In genomic region chr5:140168371-140168770, GRCh38 we compare ENCODE assay signal across 1 cellular context.
TF ChIP-seq lines count a peak whose summit lies in the region.

No MANE protein-coding gene starts in this region.

TF ChIP-seq in K562, 482 proteins besides CTCF, POLR2A, EP300 and RAD21 (continued from another document):
- TF ChIP-seq, protein P1, sequence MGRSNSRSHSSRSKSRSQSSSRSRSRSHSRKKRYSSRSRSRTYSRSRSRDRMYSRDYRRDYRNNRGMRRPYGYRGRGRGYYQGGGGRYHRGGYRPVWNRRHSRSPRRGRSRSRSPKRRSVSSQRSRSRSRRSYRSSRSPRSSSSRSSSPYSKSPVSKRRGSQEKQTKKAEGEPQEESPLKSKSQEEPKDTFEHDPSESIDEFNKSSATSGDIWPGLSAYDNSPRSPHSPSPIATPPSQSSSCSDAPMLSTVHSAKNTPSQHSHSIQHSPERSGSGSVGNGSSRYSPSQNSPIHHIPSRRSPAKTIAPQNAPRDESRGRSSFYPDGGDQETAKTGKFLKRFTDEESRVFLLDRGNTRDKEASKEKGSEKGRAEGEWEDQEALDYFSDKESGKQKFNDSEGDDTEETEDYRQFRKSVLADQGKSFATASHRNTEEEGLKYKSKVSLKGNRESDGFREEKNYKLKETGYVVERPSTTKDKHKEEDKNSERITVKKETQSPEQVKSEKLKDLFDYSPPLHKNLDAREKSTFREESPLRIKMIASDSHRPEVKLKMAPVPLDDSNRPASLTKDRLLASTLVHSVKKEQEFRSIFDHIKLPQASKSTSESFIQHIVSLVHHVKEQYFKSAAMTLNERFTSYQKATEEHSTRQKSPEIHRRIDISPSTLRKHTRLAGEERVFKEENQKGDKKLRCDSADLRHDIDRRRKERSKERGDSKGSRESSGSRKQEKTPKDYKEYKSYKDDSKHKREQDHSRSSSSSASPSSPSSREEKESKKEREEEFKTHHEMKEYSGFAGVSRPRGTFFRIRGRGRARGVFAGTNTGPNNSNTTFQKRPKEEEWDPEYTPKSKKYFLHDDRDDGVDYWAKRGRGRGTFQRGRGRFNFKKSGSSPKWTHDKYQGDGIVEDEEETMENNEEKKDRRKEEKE (IDR thresholded peaks at IDR 0.05; ENCODE audit: borderline replicate concordance in 1 of 2, control insufficient read depth in 1 of 2, low read depth in 2 of 2, low read length in 1 of 2), result no peak
- TF ChIP-seq L3MBTL2 (IDR thresholded peaks at IDR 0.05) (no peak), PML (IDR thresholded peaks at IDR 0.05; ENCODE audit: low read length) (no peak), JUND (IDR thresholded peaks at IDR 0.05; ENCODE audit: borderline replicate concordance, low read depth, low read length) (peak; percentile 36; the same call in 1 of the 2 replicates), JUND (tag; IDR thresholded peaks at IDR 0.05; ENCODE audit: borderline replicate concordance, low read depth, low read length) (no peak; the same call in 2 of the 3 replicates), EGR1 (conservative IDR thresholded peaks at IDR 0.05) (peak; percentile 61)
